ENCODE assay signal across 8 cellular contexts in genomic region chr19:12994701-12995595, GRCh38. TPM values are rescaled to one million over a fixed set of nuclear protein-coding genes. Genes with fewer than 3 reads are reported as not detected.
A peak's percentile ranks its signal among the peaks of the same experiment; 100 is the strongest.
DNase-seq lines count a peak whose midpoint lies in the region; ATAC-seq and TF ChIP-seq lines count a peak whose summit lies in the region.

NFIX (plus strand) TSS chr19:12995475; CDS start chr19:12995838, 363 bp downstream.

- peaks cover 23% of the 10 kb centered on the region for H3K4me1 Mint-ChIP-seq in chondrocyte (ENCODE audit: low read depth)

- peak within 1 kb of the TSS; percentile 96 for H3K4me2 ChIP-seq in BLaER1

- peaks cover 5% of the 10 kb centered on the region; the same call in 1 of the 2 replicates for H3K27me3 ChIP-seq in BLaER1

- TF ChIP-seq CTCF in chondrocyte (IDR thresholded peaks at IDR 0.05), result peak; percentile 19

- peak within 1 kb of the TSS; percentile 87 for H3K27ac Mint-ChIP-seq in chondrocyte (ENCODE audit: unreplicated experiment)

- H3K27me3 Mint-ChIP-seq in chondrocyte (ENCODE audit: low read depth), result no peaks in the 10 kb centered on the region

- H3K4me1 ChIP-seq in BLaER1, result peaks cover 44% of the 10 kb centered on the region

- no peaks in the 10 kb centered on the region for H3K9me3 ChIP-seq in BLaER1

- peak within 1 kb of the TSS; percentile 96 for H3K4me3 Mint-ChIP-seq in chondrocyte (ENCODE audit: unreplicated experiment)

- H3K4me3 ChIP-seq in BLaER1, result peak within 1 kb of the TSS; percentile 90

- H3K9me3 Mint-ChIP-seq in chondrocyte (ENCODE audit: low read depth), result no peaks in the 10 kb centered on the region

- DNase-seq in HuH-7.5 (ENCODE audit: low spot score), result peak; percentile 84
- peak; percentile 48 for DNase-seq in activated CD4-positive, CD25-positive, alpha-beta regulatory T cell treated with anti-CD3 and anti-CD28 coated beads, Interleukin-2, amount 50 U/mL, for 72 hours
- no peak for DNase-seq in chondrocyte (ENCODE audit: low spot score)
- peak; percentile 70 for DNase-seq in kidney tubule cell (ENCODE audit: low spot score)
- peak; percentile 62 to 65 for DNase-seq in stimulated activated CD4-positive, alpha-beta T cell treated with anti-CD3 and anti-CD28 coated beads, Interleukin-1b, Interleukin-23, amount 100 ng/mL, for 4 hours (ENCODE audit: low read depth in 2 of 2)
- DNase-seq in NCI-H524 (lab: John Stamatoyannopoulos, UW), result no peak

- peaks cover 14% of the 10 kb centered on the region for H3K36me3 ChIP-seq in BLaER1

- peaks cover 33% of the 10 kb centered on the region for H4K20me1 ChIP-seq in BLaER1

- peak within 1 kb of the TSS; percentile 88 for H3K9ac ChIP-seq in BLaER1

- H3K36me3 Mint-ChIP-seq in chondrocyte (ENCODE audit: low read depth), result peaks cover 8% of the 10 kb centered on the region

- peak within 1 kb of the TSS; percentile 90 for H3K27ac ChIP-seq in BLaER1

- no peak for ATAC-seq in GM18502 (IDR thresholded peaks at IDR 0.05; ENCODE audit: poor library complexity, unreplicated experiment)

RNA-seq across cellular contexts. Expression of gene NFIX, which starts in this region (rescaled TPM):
- 95.4 to 117 TPM (median 98.9 TPM) in 3 replicates for total RNA-seq in chondrocyte

Comparison
In these comparisons a context has a peak if more than half of its experiments do, and no peak if none do; other contexts are left out.
1. DNase-seq: peak in HuH-7.5 (single experiment), activated CD4-positive, CD25-positive, alpha-beta regulatory T cell treated with anti-CD3 and anti-CD28 coated beads, Interleukin-2, amount 50 U/mL, for 72 hours (single experiment), kidney tubule cell (single experiment) and stimulated activated CD4-positive, alpha-beta T cell treated with anti-CD3 and anti-CD28 coated beads, Interleukin-1b, Interleukin-23, amount 100 ng/mL, for 4 hours (2 of 2); none in chondrocyte (single experiment) and NCI-H524 (0 of 2).